In genomic region chr1:119805247-119805646, GRCh38 we compare ENCODE assay signal across 1 cellular context.
TF ChIP-seq lines count a peak whose summit lies in the region.

No MANE protein-coding gene starts in this region.

TF ChIP-seq in HepG2, 621 proteins besides CTCF, POLR2A, EP300 and RAD21 (continued from another document):
- TF ChIP-seq ZBTB7B (CRISPR knock-in tag; IDR thresholded peaks at IDR 0.05): peak; percentile 51; the same call in 1 of the 2 replicates
- TF ChIP-seq JARID2 (CRISPR knock-in tag; IDR thresholded peaks at IDR 0.05; ENCODE audit: insufficient replicate concordance): no peak
- peak; percentile 52 for TF ChIP-seq PAXIP1 (CRISPR knock-in tag; conservative IDR thresholded peaks at IDR 0.05)
- TF ChIP-seq MXD4 (CRISPR knock-in tag; IDR thresholded peaks at IDR 0.05): no peak
- peak; percentile 47 for TF ChIP-seq ZMYM4 (CRISPR knock-in tag; IDR thresholded peaks at IDR 0.05)
- TF ChIP-seq ARID5B (CRISPR knock-in tag; IDR thresholded peaks at IDR 0.05): peak; percentile 41; the same call in 1 of the 2 replicates
- TF ChIP-seq HNF4G (IDR thresholded peaks at IDR 0.05; ENCODE audit: borderline replicate concordance, low read depth, low read length): peak; percentile 65; the same call in 1 of the 2 replicates
- no peak for TF ChIP-seq HNF4G (CRISPR knock-in tag; IDR thresholded peaks at IDR 0.05; ENCODE audit: borderline replicate concordance, low read depth)
- TF ChIP-seq BORCS8-MEF2B (CRISPR knock-in tag; IDR thresholded peaks at IDR 0.05): no peak
- TF ChIP-seq MTA1 (CRISPR knock-in tag; IDR thresholded peaks at IDR 0.05; ENCODE audit: borderline replicate concordance): 0 out of 2 replicates have a peak, but pooled peaks have one; percentile 35
- TF ChIP-seq PCBP1 (IDR thresholded peaks at IDR 0.05; ENCODE audit: borderline replicate concordance, low read depth, low read length): no peak
- no peak for TF ChIP-seq HBP1 (CRISPR knock-in tag; IDR thresholded peaks at IDR 0.05; ENCODE audit: low read depth)
- TF ChIP-seq FOXA3 (CRISPR knock-in tag; IDR thresholded peaks at IDR 0.05): 0 out of 2 replicates have a peak, but pooled peaks have one; percentile 11
- peak; percentile 46; the same call in 1 of the 2 replicates for TF ChIP-seq AHDC1 (CRISPR knock-in tag; IDR thresholded peaks at IDR 0.05; ENCODE audit: borderline replicate concordance)
- TF ChIP-seq SOX6 (IDR thresholded peaks at IDR 0.05): no peak
- TF ChIP-seq SOX6 (CRISPR knock-in tag; IDR thresholded peaks at IDR 0.05): peak; percentile 46
- peak; percentile 60 for TF ChIP-seq NR2F6 (IDR thresholded peaks at IDR 0.05)
- TF ChIP-seq NR2F6 (CRISPR knock-in tag; IDR thresholded peaks at IDR 0.05): peak; percentile 28; the same call in 1 of the 2 replicates
- TF ChIP-seq HNF4A (CRISPR knock-in tag; IDR thresholded peaks at IDR 0.05): peak; percentile 74
- TF ChIP-seq SMC3 (IDR thresholded peaks at IDR 0.05; ENCODE audit: low read length): no peak
- 0 out of 2 replicates have a peak, but pooled peaks have one; percentile 57 for TF ChIP-seq NR2F2 (IDR thresholded peaks at IDR 0.05; ENCODE audit: borderline replicate concordance, low read depth)
- peak; percentile 43 for TF ChIP-seq RARA (CRISPR knock-in tag; IDR thresholded peaks at IDR 0.05)
- TF ChIP-seq ZBTB7A (CRISPR knock-in tag; IDR thresholded peaks at IDR 0.05): peak; percentile 80
